7 cellular contexts compared by ENCODE assay signal in genomic region chr4:74793757-74794340, GRCh38. TPM values are rescaled to one million over a fixed set of nuclear protein-coding genes. Genes with fewer than 3 reads are reported as not detected.
DNase-seq lines count a peak whose midpoint lies in the region; ATAC-seq, FAIRE-seq and TF ChIP-seq lines count a peak whose summit lies in the region.

No MANE protein-coding gene starts in this region.

- CTCF ChIA-PET in activated CD8-positive, alpha-beta T cell treated with anti-CD3 and anti-CD28 coated beads for 36 hours (lab: Charles Lee) = no interaction called here

- peak overlapping the region; percentile 88 for H3K27ac ChIP-seq in prostate gland

- POLR2A ChIA-PET in activated CD8-positive, alpha-beta T cell treated with anti-CD3 and anti-CD28 coated beads for 36 hours (lab: Charles Lee) = no interaction called here

- no peak overlapping the region for H3K4me3 Mint-ChIP-seq in activated CD8-positive, alpha-beta T cell treated with anti-CD3 and anti-CD28 coated beads for 36 hours

- H3K4me3 ChIP-seq in prostate gland = peak overlapping the region; percentile 48 to 50

- ATAC-seq in activated CD8-positive, alpha-beta T cell treated with anti-CD3 and anti-CD28 coated beads for 36 hours = peak; percentile 47
- ATAC-seq in left cardiac atrium (peak; percentile 81 to 87), HG03565 (IDR thresholded peaks at IDR 0.05; ENCODE audit: unreplicated experiment) (no peak), GM21526 (IDR thresholded peaks at IDR 0.05; ENCODE audit: low FRiP score, unreplicated experiment) (no peak)

- H3K9me3 Mint-ChIP-seq in activated CD8-positive, alpha-beta T cell treated with anti-CD3 and anti-CD28 coated beads for 36 hours = no peaks in the 10 kb centered on the region

- DNase-seq in GM12891 (ENCODE audit: insufficient read length, low spot score) (peak; percentile 14), M059J (ENCODE audit: low read depth) (peak; percentile 29), left cardiac atrium (peak; percentile 37), prostate gland (ENCODE audit: low spot score) (peak; percentile 62)
- DNase-seq in activated CD8-positive, alpha-beta T cell treated with anti-CD3 and anti-CD28 coated beads for 36 hours = peak; percentile 13

- no peak for TF ChIP-seq POLR2A in GM12891 (IDR thresholded peaks at IDR 0.05; ENCODE audit: low read depth, low read length)
- TF ChIP-seq POLR2A in prostate gland (IDR thresholded peaks at IDR 0.05) = no peak

- no peaks in the 10 kb centered on the region for H3K4me1 Mint-ChIP-seq in activated CD8-positive, alpha-beta T cell treated with anti-CD3 and anti-CD28 coated beads for 36 hours (ENCODE audit: low read depth)

- H3K36me3 ChIP-seq in prostate gland = no peaks in the 10 kb centered on the region

- peaks cover 32% of the 10 kb centered on the region for H3K27me3 Mint-ChIP-seq in activated CD8-positive, alpha-beta T cell treated with anti-CD3 and anti-CD28 coated beads for 36 hours

- no peaks in the 10 kb centered on the region for H3K36me3 Mint-ChIP-seq in activated CD8-positive, alpha-beta T cell treated with anti-CD3 and anti-CD28 coated beads for 36 hours (ENCODE audit: low read depth)

- no peaks in the 10 kb centered on the region for H3K27me3 ChIP-seq in prostate gland (replicated peaks; ENCODE audit: insufficient read depth)

- no peaks in the 10 kb centered on the region for H3K4me1 ChIP-seq in prostate gland (replicated peaks)

- H3K9me3 ChIP-seq in prostate gland = no peaks in the 10 kb centered on the region

- intact Hi-C loops in activated CD8-positive, alpha-beta T cell treated with anti-CD3 and anti-CD28 coated beads for 36 hours (cut with micrococcal nuclease) = no loop called here
- intact Hi-C loops in left cardiac atrium (cut with DNase I) (no loop called here), prostate gland (cut with DNase I) (no loop called here)

- WGBS in prostate gland = under 1% methylated on average over 39 of the region's 39 CpGs

- FAIRE-seq in GM12891 (lab: Jason Lieb, UNC) = no peak

- no peak for TF ChIP-seq CTCF in activated CD8-positive, alpha-beta T cell treated with anti-CD3 and anti-CD28 coated beads for 36 hours (IDR thresholded peaks at IDR 0.05)
- no peak for TF ChIP-seq CTCF in prostate gland (IDR thresholded peaks at IDR 0.05)

- H3K27ac Mint-ChIP-seq in activated CD8-positive, alpha-beta T cell treated with anti-CD3 and anti-CD28 coated beads for 36 hours = no peak overlapping the region

TF ChIP-seq in GM12891, 5 proteins besides CTCF, POLR2A, EP300 and RAD21:
- no peak for TF ChIP-seq POU2F2 (IDR thresholded peaks at IDR 0.05; ENCODE audit: low read depth, low read length)
- no peak for TF ChIP-seq SPI1 (IDR thresholded peaks at IDR 0.05; ENCODE audit: low read depth, low read length)
- TF ChIP-seq POLR2AphosphoS5 (IDR thresholded peaks at IDR 0.05; ENCODE audit: low read depth, low read length) = no peak
- TF ChIP-seq PAX5 (IDR thresholded peaks at IDR 0.05; ENCODE audit: insufficient read depth, low read length, severe bottlenecking) = no peak

RNA-seq across cellular contexts. Expression of gene BTC, which starts 0.5 kb away (rescaled TPM):
- not detected for polyA plus RNA-seq in GM12891 (2012; ENCODE audit: low read depth, missing spikeins)
- total RNA-seq in M059J (2014; rRNA removed; shearing (Covaris generic)) = 0.54 and 8.2 TPM in 2 replicates
- not detected for total RNA-seq in activated CD8-positive, alpha-beta T cell treated with anti-CD3 and anti-CD28 coated beads for 36 hours
- total RNA-seq in left cardiac atrium (under 1 TPM; 0.29 to 0.35 TPM), prostate gland (1 to 10 TPM; 2.3 to 3.3 TPM)

Comparison
In these comparisons a context has a peak if more than half of its experiments do, and no peak if none do; other contexts are left out.
1. ATAC-seq: peak in activated CD8-positive, alpha-beta T cell treated with anti-CD3 and anti-CD28 coated beads for 36 hours (single experiment) and left cardiac atrium (2 of 2); none in HG03565 (single experiment) and GM21526 (single experiment).
2. Peak in every context shown above with its lines, with median percentiles within 50 percentile points of each other: DNase-seq.